1 cellular context compared by ENCODE assay signal in the genomic region with DNA sequence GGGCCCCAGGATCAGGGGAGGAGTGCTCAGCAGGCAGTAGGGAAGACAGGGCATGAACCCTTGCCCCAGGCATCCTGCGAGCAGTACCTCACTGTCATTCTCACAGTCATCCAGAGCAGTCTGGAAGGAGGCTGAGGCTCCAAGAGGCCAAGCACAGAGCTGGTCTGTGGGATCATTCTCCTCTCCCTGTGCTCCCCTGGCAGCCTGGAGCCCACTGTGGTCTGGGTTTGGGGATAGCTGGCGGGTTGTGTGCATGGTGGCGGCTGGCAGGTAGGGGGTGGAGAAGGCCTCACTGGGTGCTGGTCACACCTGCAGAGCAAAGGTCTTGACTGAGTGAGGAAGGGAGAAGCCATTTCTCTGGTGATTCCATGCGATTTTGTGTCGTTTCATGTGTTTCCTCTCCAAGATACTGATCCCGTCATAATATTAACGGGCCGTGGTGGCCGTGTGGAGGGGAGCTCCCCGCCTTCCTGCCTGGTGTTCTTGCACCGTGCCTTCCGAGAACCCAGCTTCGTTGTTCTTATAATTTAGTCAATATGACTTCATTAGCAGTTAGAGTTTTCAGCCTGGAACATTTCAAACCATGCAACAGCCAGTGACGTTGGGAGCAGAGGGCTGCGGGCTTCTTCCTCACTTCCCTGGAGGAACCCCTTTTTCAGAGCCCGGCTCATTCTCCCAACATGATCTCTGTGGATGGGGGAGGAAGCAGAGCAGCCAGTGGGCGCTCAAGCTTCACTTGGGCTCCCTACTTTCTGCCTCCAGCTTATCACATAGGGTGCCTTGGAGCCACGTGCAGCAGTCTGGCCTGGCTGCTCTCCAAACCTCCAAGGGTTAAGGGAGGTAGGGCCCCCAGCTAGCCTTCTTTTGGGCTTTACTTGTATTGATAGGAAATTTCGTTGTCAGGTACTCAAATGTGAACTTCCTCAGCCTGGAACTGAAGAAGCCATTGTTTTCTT.
A peak's percentile ranks its signal among the peaks of the same experiment; 100 is the strongest.
TF ChIP-seq lines count a peak whose summit lies in the region.

No MANE protein-coding gene starts in this region.

TF ChIP-seq in K562, 482 proteins besides CTCF, POLR2A, EP300 and RAD21 (continued from another document):
- TF ChIP-seq, protein P1, sequence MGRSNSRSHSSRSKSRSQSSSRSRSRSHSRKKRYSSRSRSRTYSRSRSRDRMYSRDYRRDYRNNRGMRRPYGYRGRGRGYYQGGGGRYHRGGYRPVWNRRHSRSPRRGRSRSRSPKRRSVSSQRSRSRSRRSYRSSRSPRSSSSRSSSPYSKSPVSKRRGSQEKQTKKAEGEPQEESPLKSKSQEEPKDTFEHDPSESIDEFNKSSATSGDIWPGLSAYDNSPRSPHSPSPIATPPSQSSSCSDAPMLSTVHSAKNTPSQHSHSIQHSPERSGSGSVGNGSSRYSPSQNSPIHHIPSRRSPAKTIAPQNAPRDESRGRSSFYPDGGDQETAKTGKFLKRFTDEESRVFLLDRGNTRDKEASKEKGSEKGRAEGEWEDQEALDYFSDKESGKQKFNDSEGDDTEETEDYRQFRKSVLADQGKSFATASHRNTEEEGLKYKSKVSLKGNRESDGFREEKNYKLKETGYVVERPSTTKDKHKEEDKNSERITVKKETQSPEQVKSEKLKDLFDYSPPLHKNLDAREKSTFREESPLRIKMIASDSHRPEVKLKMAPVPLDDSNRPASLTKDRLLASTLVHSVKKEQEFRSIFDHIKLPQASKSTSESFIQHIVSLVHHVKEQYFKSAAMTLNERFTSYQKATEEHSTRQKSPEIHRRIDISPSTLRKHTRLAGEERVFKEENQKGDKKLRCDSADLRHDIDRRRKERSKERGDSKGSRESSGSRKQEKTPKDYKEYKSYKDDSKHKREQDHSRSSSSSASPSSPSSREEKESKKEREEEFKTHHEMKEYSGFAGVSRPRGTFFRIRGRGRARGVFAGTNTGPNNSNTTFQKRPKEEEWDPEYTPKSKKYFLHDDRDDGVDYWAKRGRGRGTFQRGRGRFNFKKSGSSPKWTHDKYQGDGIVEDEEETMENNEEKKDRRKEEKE (IDR thresholded peaks at IDR 0.05; ENCODE audit: borderline replicate concordance in 1 of 2, control insufficient read depth in 1 of 2, low read depth in 2 of 2, low read length in 1 of 2), result no peak
- TF ChIP-seq, protein P2, sequence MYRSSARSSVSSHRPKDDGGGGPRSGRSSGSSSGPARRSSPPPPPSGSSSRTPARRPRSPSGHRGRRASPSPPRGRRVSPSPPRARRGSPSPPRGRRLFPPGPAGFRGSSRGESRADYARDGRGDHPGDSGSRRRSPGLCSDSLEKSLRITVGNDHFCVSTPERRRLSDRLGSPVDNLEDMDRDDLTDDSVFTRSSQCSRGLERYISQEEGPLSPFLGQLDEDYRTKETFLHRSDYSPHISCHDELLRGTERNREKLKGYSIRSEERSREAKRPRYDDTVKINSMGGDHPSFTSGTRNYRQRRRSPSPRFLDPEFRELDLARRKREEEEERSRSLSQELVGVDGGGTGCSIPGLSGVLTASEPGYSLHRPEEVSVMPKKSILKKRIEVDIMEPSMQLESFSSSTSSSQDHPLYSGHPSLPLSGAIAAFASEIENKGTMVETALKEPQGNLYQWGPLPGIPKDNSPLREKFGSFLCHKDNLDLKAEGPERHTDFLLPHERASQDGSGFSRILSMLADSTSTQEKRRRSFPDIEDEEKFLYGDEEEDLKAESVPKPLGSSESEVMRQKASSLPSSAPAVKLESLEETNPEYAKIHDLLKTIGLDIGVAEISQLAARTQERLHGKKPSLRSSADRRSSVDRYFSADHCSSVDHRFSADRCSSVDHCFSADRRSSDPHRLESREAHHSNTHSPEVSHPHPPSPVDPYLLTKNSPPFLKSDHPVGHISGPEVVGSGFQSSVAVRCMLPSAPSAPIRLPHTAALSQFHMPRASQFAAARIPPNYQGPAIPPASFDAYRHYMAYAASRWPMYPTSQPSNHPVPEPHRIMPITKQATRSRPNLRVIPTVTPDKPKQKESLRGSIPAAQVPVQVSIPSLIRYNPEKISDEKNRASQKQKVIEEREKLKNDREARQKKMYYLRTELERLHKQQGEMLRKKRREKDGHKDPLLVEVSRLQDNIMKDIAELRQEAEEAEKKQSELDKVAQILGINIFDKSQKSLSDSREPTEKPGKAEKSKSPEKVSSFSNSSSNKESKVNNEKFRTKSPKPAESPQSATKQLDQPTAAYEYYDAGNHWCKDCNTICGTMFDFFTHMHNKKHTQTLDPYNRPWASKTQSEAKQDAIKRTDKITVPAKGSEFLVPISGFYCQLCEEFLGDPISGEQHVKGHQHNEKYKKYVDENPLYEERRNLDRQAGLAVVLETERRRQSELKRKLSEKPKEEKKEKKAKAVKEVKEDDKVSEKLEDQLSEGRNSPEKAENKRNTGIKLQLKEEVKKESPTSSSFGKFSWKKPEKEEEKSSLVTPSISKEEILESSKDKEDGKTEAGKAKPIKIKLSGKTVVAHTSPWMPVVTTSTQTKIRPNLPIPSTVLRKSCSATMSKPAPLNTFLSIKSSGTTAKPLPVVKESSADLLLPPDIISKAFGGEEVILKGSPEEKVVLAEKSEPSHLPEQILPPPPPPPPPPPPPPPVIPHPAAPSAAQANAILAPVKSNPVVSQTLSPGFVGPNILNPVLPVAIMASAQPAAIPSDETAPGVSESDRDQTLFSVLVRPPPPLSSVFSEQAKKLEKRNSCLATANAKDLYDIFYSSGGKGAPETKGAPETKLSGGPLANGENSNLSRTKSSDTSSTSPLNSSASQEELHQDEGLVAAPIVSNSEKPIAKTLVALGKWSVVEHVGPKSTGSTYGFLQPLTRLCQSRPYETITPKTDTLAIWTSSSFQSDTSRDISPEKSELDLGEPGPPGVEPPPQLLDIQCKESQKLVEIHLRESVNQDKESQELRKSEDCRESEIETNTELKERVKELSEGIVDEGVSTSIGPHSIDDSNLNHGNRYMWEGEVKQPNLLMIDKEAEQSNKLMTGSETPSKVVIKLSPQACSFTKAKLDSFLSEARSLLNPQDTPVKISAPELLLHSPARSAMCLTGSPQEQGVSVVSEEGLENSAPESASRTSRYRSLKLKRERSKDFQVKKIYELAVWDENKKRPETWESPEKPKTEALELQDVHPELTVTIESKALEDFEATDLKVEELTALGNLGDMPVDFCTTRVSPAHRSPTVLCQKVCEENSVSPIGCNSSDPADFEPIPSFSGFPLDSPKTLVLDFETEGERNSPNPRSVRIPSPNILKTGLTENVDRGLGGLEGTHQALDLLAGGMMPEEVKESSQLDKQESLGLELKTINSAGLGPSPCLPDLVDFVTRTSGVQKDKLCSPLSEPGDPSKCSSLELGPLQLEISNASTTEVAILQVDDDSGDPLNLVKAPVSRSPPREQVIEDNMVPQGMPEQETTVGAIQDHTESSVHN (IDR thresholded peaks at IDR 0.05; ENCODE audit: borderline replicate concordance in 1 of 2, low read depth in 1 of 2), result no peak
- TF ChIP-seq CXXC5 (CRISPR knock-in tag; IDR thresholded peaks at IDR 0.05), result no peak
- TF ChIP-seq, protein P3, sequence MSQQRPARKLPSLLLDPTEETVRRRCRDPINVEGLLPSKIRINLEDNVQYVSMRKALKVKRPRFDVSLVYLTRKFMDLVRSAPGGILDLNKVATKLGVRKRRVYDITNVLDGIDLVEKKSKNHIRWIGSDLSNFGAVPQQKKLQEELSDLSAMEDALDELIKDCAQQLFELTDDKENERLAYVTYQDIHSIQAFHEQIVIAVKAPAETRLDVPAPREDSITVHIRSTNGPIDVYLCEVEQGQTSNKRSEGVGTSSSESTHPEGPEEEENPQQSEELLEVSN (IDR thresholded peaks at IDR 0.05; ENCODE audit: borderline replicate concordance in 1 of 2, extremely low read depth in 1 of 2, insufficient read depth in 1 of 2, insufficient read length in 1 of 2, low read depth in 1 of 2, low read length in 1 of 2, poor library complexity in 1 of 2, severe bottlenecking in 1 of 2), result peak in 1 of 2 experiments; percentile 22
- TF ChIP-seq TBP (optimal IDR thresholded peaks at IDR 0.05; ENCODE audit: low read depth, low read length), result peak; percentile 13
TF ChIP-seq in K562: peak in this region for 9.
